ENCODE assay signal across 13 cellular contexts in genomic region chr20:8432435-8433148, GRCh38.
DNase-seq lines count a peak whose midpoint lies in the region; TF ChIP-seq lines count a peak whose summit lies in the region.
"Had no signal": no experiment of that assay in that cellular context is flagged by ENCODE, and none has a peak within 500 bp of the region (broad histone marks: within the 10 kb centered on the region; RNA-seq: fewer than 3 reads in every experiment).

No MANE protein-coding gene starts in this region.

- POLR2A ChIA-PET in MCF 10A (lab: Yijun Ruan, JAX) = interaction anchor here (0.6 to 0.7 kb wide), 2 partner anchors 23 to 62 kb away, joined by 3 read pairs; no protein-coding TSS in a partner anchor

- H3K9me3 Mint-ChIP-seq in MCF 10A (ENCODE audit: unreplicated experiment) (no peaks in the 10 kb centered on the region), type B pancreatic cell (no peaks in the 10 kb centered on the region)
- H3K9me3 Mint-ChIP-seq: neural crest cell had no signal

- no peak for TF ChIP-seq CTCF in breast epithelium (IDR thresholded peaks at IDR 0.05)
- TF ChIP-seq CTCF in MCF 10A (IDR thresholded peaks at IDR 0.05; ENCODE audit: unreplicated experiment) = no peak
- no peak for TF ChIP-seq CTCF in choroid plexus epithelial cell (conservative IDR thresholded peaks at IDR 0.05; ENCODE audit: low read depth, low read length)
- TF ChIP-seq CTCF in type B pancreatic cell (conservative IDR thresholded peaks at IDR 0.05) = no peak
- no peak for TF ChIP-seq CTCF in prostate gland (IDR thresholded peaks at IDR 0.05)

- no peak overlapping the region for H3K27ac Mint-ChIP-seq in MCF 10A (ENCODE audit: low read depth, unreplicated experiment)
- no peak overlapping the region for H3K27ac Mint-ChIP-seq in type B pancreatic cell

- CTCF ChIA-PET in MCF 10A (lab: Yijun Ruan, JAX) = no interaction called here

- 51% methylated on average over 7 of the region's 7 CpGs for WGBS in prostate gland

- H3K4me3 Mint-ChIP-seq in MCF 10A (ENCODE audit: unreplicated experiment) (no peak overlapping the region), type B pancreatic cell (peak overlapping the region; percentile 62)
- H3K4me3 Mint-ChIP-seq: neural crest cell had no signal

- H3K4me3 ChIP-seq in breast epithelium = peak overlapping the region in 1 of 3 donors; percentile 11
- H3K4me3 ChIP-seq in choroid plexus epithelial cell (ENCODE audit: low read depth, low read length) = no peak overlapping the region
- no peak overlapping the region for H3K4me3 ChIP-seq in prostate gland
- H3K4me3 ChIP-seq: tibial nerve had no signal

- H3K9me3 ChIP-seq in breast epithelium (no peaks in the 10 kb centered on the region), prostate gland (no peaks in the 10 kb centered on the region)
- H3K9me3 ChIP-seq: tibial nerve had no signal

- intact Hi-C loops in breast epithelium (cut with DNase I; ENCODE audit: low total_unique reads) (no loop called here), MCF 10A (cut with micrococcal nuclease) (no loop called here), prostate gland (cut with DNase I) (no loop called here)

- H3K4me1 Mint-ChIP-seq in MCF 10A (ENCODE audit: insufficient read depth, unreplicated experiment) (peaks cover 6% of the 10 kb centered on the region), type B pancreatic cell (ENCODE audit: unreplicated experiment) (peaks cover 35% of the 10 kb centered on the region)

- H3K27ac ChIP-seq in breast epithelium (peak overlapping the region; percentile 45 to 76), prostate gland (no peak overlapping the region)
- H3K27ac ChIP-seq: brain microvascular endothelial cell had no signal

- H3K36me3 ChIP-seq in breast epithelium (no peaks in the 10 kb centered on the region), prostate gland (no peaks in the 10 kb centered on the region)
- H3K36me3 ChIP-seq: brain microvascular endothelial cell, tibial nerve had no signal

- H3K27me3 Mint-ChIP-seq in MCF 10A (ENCODE audit: insufficient read depth, unreplicated experiment) (no peaks in the 10 kb centered on the region), type B pancreatic cell (no peaks in the 10 kb centered on the region)

- no TSS peak for BruUV-seq in MCF 10A (replicated peaks; lab: Mats Ljungman, UMichigan)

- no peak for DNase-seq in breast epithelium (ENCODE audit: low spot score in 2 of 2)
- DNase-seq in MCF 10A (ENCODE audit: unreplicated experiment) = no peak
- DNase-seq in choroid plexus epithelial cell (ENCODE audit: low read depth) = peak; percentile 14
- peak; percentile 21 to 53 for DNase-seq in lung microvascular endothelial cell (ENCODE audit: low read depth in 2 of 2)
- no peak for DNase-seq in type B pancreatic cell (ENCODE audit: extremely low spot score, unreplicated experiment)
- DNase-seq in RKO (ENCODE audit: low spot score) = no peak
- no peak for DNase-seq in prostate gland (ENCODE audit: low spot score)
- no peak for DNase-seq in GOT3 (lab: John Stamatoyannopoulos, UW)
- DNase-seq: activated CD8-positive, alpha-beta memory T cell treated with anti-CD3 and anti-CD28 coated beads for 24 hours; activated gamma-delta T cell treated with Interleukin-2 at 50 U/mL for 16 hours; brain microvascular endothelial cell had no signal

- no peak for TF ChIP-seq POLR2A in breast epithelium (IDR thresholded peaks at IDR 0.05)
- no peak for TF ChIP-seq POLR2A in prostate gland (IDR thresholded peaks at IDR 0.05)

- H3K4me1 ChIP-seq in breast epithelium = no peaks in the 10 kb centered on the region
- H3K4me1 ChIP-seq in prostate gland (replicated peaks) = no peaks in the 10 kb centered on the region

- H3K27me3 ChIP-seq in breast epithelium (no peaks in the 10 kb centered on the region), prostate gland (replicated peaks; ENCODE audit: insufficient read depth) (no peaks in the 10 kb centered on the region)
- H3K27me3 ChIP-seq: brain microvascular endothelial cell, tibial nerve had no signal

- H3K36me3 Mint-ChIP-seq in MCF 10A (ENCODE audit: insufficient read depth, unreplicated experiment) (no peaks in the 10 kb centered on the region), type B pancreatic cell (no peaks in the 10 kb centered on the region)

Comparison
In these comparisons a context has a peak if more than half of its experiments do, and no peak if none do; other contexts are left out.
1. DNase-seq: peak in choroid plexus epithelial cell (single experiment) and lung microvascular endothelial cell (2 of 2); none in breast epithelium (0 of 2), MCF 10A (single experiment), type B pancreatic cell (single experiment), RKO (single experiment), prostate gland (single experiment) and GOT3 (single experiment).
2. H3K27ac ChIP-seq: peak in breast epithelium (2 of 2); none in prostate gland (0 of 2).